In the genomic region with DNA sequence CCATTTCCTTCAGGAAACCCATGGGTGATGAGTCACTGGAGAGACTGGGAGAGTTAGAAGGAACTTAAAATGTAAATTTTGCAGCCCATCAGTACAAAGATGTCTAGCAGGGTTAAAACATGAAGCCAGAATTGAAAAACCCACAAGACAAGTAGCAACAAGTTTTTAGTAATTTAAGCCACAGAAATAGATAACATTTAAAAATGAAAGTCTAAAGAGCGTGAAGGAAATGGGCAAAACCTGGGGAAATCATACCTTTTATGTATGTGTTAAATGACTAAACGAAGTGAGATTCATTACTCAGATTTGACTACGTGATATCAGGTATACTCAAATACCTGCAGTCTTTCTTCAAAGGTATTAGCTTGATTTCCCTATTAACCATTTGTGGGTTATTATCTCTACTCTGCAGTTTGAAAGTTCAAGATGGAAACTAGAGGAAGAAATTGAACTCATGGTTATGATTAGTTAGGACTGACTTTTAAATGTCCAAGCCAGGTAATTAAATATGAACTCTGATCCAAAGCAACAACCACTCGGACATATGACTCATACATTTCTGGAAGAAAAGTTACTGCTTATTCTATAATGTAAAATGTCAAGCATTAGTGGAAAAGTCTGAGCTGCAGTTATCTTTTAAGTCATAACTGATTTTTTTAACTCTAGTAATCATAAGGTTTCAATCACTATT, we compare ENCODE assay signal across 9 cellular contexts.
DNase-seq lines count a peak whose midpoint lies in the region; ATAC-seq, FAIRE-seq and TF ChIP-seq lines count a peak whose summit lies in the region.
"Had no signal": no experiment of that assay in that cellular context is flagged by ENCODE, and none has a peak within 500 bp of the region (broad histone marks: within the 10 kb centered on the region; RNA-seq: fewer than 3 reads in every experiment).

No MANE protein-coding gene starts in this region.

- no peaks in the 10 kb centered on the region for H3K27me3 ChIP-seq in right lobe of liver

- no peaks in the 10 kb centered on the region for H3K9me3 ChIP-seq in right lobe of liver

- DNase-seq in GM18507 (ENCODE audit: extremely low spot score, insufficient read length, low read depth) (no peak), right lobe of liver (no peak), AML-193 (lab: John Stamatoyannopoulos, UW) (no peak), cerebellum (ENCODE audit: low spot score) (no peak)

- WGBS in right lobe of liver (ENCODE audit: insufficient coverage, low coverage, low lambda C conversion rate, missing lambda C conversion rate) = 61% methylated on average over 4 of the region's 4 CpGs

- ATAC-seq in HG02642 (IDR thresholded peaks at IDR 0.05; ENCODE audit: poor library complexity, unreplicated experiment) = peak; percentile 43
- ATAC-seq in SK-N-SH treated with all-trans-retinoic acid at 6 μM for 48 hours = peak; percentile 47
- ATAC-seq in right lobe of liver = peak in 2 of 4 donors; percentile 31 to 33
- no peak for ATAC-seq in GM21526 (IDR thresholded peaks at IDR 0.05; ENCODE audit: low FRiP score, unreplicated experiment)
- ATAC-seq in HG03457 (IDR thresholded peaks at IDR 0.05; ENCODE audit: unreplicated experiment) = no peak

- peak; percentile 95 for FAIRE-seq in GM18507 (lab: Jason Lieb, UNC)

- no peak for TF ChIP-seq POLR2A in right lobe of liver (IDR thresholded peaks at IDR 0.05)

- no peak for TF ChIP-seq CTCF in right lobe of liver (IDR thresholded peaks at IDR 0.05)

- peak overlapping the region in 2 of 3 donors; percentile 6 to 15 for H3K27ac ChIP-seq in right lobe of liver
- H3K27ac ChIP-seq: KMS-11 had no signal

- no peak overlapping the region for H3K4me3 ChIP-seq in right lobe of liver

- intact Hi-C loops in right lobe of liver (cut with DNase I) = no loop called here

- H3K36me3 ChIP-seq in right lobe of liver = no peaks in the 10 kb centered on the region

- peaks cover 0 to 85% (median 38%) of the 10 kb centered on the region in 4 donors for H3K4me1 ChIP-seq in right lobe of liver

TF ChIP-seq in SK-N-SH treated with all-trans-retinoic acid at 6 μM for 48 hours, 23 proteins besides CTCF, POLR2A, EP300 and RAD21:
- TF ChIP-seq ZNF565 (CRISPR knock-in tag; conservative IDR thresholded peaks at IDR 0.05; ENCODE audit: low read depth) (no peak), BACH2 (CRISPR knock-in tag; IDR thresholded peaks at IDR 0.05; ENCODE audit: borderline replicate concordance) (no peak), ESRRG (CRISPR knock-in tag; IDR thresholded peaks at IDR 0.05) (no peak), OSR1 (CRISPR knock-in tag; IDR thresholded peaks at IDR 0.05) (no peak), TOX (CRISPR knock-in tag; IDR thresholded peaks at IDR 0.05; ENCODE audit: borderline replicate concordance) (peak; percentile 83), GLIS3 (CRISPR knock-in tag; IDR thresholded peaks at IDR 0.05) (no peak), TCF4 (CRISPR knock-in tag; IDR thresholded peaks at IDR 0.05; ENCODE audit: borderline replicate concordance) (no peak), ZC3H10 (CRISPR knock-in tag; IDR thresholded peaks at IDR 0.05) (0 out of 2 replicates have a peak, but pooled peaks have one; percentile 45), ISL1 (CRISPR knock-in tag; IDR thresholded peaks at IDR 0.05) (peak; percentile 61)
- TF ChIP-seq, protein P1, sequence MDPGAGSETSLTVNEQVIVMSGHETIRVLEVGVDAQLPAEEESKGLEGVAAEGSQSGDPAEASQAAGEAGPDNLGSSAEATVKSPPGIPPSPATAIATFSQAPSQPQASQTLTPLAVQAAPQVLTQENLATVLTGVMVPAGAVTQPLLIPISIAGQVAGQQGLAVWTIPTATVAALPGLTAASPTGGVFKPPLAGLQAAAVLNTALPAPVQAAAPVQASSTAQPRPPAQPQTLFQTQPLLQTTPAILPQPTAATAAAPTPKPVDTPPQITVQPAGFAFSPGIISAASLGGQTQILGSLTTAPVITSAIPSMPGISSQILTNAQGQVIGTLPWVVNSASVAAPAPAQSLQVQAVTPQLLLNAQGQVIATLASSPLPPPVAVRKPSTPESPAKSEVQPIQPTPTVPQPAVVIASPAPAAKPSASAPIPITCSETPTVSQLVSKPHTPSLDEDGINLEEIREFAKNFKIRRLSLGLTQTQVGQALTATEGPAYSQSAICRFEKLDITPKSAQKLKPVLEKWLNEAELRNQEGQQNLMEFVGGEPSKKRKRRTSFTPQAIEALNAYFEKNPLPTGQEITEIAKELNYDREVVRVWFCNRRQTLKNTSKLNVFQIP (CRISPR knock-in tag; IDR thresholded peaks at IDR 0.05; ENCODE audit: borderline replicate concordance, low read depth) = no peak
- TF ChIP-seq, protein P2, sequence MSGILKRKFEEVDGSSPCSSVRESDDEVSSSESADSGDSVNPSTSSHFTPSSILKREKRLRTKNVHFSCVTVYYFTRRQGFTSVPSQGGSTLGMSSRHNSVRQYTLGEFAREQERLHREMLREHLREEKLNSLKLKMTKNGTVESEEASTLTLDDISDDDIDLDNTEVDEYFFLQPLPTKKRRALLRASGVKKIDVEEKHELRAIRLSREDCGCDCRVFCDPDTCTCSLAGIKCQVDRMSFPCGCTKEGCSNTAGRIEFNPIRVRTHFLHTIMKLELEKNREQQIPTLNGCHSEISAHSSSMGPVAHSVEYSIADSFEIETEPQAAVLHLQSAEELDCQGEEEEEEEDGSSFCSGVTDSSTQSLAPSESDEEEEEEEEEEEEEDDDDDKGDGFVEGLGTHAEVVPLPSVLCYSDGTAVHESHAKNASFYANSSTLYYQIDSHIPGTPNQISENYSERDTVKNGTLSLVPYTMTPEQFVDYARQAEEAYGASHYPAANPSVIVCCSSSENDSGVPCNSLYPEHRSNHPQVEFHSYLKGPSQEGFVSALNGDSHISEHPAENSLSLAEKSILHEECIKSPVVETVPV (CRISPR knock-in tag; IDR thresholded peaks at IDR 0.05) = no peak
- TF ChIP-seq, protein P3, sequence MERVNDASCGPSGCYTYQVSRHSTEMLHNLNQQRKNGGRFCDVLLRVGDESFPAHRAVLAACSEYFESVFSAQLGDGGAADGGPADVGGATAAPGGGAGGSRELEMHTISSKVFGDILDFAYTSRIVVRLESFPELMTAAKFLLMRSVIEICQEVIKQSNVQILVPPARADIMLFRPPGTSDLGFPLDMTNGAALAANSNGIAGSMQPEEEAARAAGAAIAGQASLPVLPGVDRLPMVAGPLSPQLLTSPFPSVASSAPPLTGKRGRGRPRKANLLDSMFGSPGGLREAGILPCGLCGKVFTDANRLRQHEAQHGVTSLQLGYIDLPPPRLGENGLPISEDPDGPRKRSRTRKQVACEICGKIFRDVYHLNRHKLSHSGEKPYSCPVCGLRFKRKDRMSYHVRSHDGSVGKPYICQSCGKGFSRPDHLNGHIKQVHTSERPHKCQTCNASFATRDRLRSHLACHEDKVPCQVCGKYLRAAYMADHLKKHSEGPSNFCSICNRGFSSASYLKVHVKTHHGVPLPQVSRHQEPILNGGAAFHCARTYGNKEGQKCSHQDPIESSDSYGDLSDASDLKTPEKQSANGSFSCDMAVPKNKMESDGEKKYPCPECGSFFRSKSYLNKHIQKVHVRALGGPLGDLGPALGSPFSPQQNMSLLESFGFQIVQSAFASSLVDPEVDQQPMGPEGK (CRISPR knock-in tag; IDR thresholded peaks at IDR 0.05; ENCODE audit: borderline replicate concordance) = no peak
TF ChIP-seq in SK-N-SH treated with all-trans-retinoic acid at 6 μM for 48 hours: peak in this region for 3.

Comparison
In these comparisons a context has a peak if more than half of its experiments do, and no peak if none do; other contexts are left out.
1. ATAC-seq: peak in HG02642 (single experiment) and SK-N-SH treated with all-trans-retinoic acid at 6 μM for 48 hours (single experiment); none in GM21526 (single experiment) and HG03457 (single experiment).